1 cellular context compared by ENCODE assay signal in genomic region chr10:133422223-133422820, GRCh38.
TF ChIP-seq lines count a peak whose summit lies in the region.

No MANE protein-coding gene starts in this region.

TF ChIP-seq in GM12878, 131 proteins besides CTCF, POLR2A, EP300 and RAD21:
- TF ChIP-seq, protein P1, sequence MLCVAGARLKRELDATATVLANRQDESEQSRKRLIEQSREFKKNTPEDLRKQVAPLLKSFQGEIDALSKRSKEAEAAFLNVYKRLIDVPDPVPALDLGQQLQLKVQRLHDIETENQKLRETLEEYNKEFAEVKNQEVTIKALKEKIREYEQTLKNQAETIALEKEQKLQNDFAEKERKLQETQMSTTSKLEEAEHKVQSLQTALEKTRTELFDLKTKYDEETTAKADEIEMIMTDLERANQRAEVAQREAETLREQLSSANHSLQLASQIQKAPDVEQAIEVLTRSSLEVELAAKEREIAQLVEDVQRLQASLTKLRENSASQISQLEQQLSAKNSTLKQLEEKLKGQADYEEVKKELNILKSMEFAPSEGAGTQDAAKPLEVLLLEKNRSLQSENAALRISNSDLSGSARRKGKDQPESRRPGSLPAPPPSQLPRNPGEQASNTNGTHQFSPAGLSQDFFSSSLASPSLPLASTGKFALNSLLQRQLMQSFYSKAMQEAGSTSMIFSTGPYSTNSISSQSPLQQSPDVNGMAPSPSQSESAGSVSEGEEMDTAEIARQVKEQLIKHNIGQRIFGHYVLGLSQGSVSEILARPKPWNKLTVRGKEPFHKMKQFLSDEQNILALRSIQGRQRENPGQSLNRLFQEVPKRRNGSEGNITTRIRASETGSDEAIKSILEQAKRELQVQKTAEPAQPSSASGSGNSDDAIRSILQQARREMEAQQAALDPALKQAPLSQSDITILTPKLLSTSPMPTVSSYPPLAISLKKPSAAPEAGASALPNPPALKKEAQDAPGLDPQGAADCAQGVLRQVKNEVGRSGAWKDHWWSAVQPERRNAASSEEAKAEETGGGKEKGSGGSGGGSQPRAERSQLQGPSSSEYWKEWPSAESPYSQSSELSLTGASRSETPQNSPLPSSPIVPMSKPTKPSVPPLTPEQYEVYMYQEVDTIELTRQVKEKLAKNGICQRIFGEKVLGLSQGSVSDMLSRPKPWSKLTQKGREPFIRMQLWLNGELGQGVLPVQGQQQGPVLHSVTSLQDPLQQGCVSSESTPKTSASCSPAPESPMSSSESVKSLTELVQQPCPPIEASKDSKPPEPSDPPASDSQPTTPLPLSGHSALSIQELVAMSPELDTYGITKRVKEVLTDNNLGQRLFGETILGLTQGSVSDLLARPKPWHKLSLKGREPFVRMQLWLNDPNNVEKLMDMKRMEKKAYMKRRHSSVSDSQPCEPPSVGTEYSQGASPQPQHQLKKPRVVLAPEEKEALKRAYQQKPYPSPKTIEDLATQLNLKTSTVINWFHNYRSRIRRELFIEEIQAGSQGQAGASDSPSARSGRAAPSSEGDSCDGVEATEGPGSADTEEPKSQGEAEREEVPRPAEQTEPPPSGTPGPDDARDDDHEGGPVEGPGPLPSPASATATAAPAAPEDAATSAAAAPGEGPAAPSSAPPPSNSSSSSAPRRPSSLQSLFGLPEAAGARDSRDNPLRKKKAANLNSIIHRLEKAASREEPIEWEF (IDR thresholded peaks at IDR 0.05; ENCODE audit: insufficient replicate concordance, low read depth, low read length) = no peak
- no peak for TF ChIP-seq MYB (IDR thresholded peaks at IDR 0.05; ENCODE audit: borderline replicate concordance, low read depth, low read length)
- no peak for TF ChIP-seq GATAD2B (conservative IDR thresholded peaks at IDR 0.05; ENCODE audit: low read depth)
- TF ChIP-seq USF2 (IDR thresholded peaks at IDR 0.05; ENCODE audit: borderline replicate concordance, low read depth, low read length) = no peak
- TF ChIP-seq STAT3 (IDR thresholded peaks at IDR 0.05; ENCODE audit: low read depth, low read length) = no peak
- 0 out of 2 replicates have a peak, but pooled peaks have one; percentile 30 for TF ChIP-seq PML (IDR thresholded peaks at IDR 0.05; ENCODE audit: low read length)
- no peak for TF ChIP-seq ZBTB40 (IDR thresholded peaks at IDR 0.05; ENCODE audit: borderline replicate concordance)
